Comparison of ENCODE assay signal across 27 cellular contexts in the genomic region with DNA sequence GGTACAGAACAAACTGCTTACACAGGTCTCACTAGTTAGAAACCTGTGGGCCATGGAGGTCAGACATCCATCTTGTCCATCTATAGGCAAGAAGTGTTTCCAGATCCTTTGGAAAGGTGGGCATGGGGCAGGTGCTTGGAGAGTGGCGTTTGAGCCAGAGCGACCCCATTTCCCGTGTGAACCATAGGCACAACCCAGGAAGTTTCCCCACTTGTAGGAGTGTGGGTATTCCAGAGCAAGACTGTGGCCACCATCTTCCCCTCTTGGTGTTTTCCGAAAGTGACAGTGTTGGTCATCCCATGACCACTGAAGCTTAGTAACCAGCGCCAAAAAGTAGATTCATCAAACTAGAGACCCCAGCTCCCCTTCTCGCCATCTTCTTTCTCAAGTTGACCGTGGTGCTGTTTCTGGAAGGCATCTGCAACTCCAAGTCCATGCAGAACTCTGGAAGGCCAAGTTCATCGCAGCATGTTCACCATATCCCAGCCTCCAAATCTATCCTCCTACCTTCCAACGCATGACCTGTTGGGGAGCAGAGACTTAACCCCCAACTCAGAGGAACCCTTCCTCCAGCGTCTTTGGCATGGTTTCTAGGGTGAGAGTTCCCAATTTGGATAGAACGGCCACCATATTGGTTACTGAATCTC.
"Had no signal": no experiment of that assay in that cellular context is flagged by ENCODE, and none has a peak within 500 bp of the region (broad histone marks: within the 10 kb centered on the region; RNA-seq: fewer than 3 reads in every experiment).

No MANE protein-coding gene starts in this region.

- H3K9me3 ChIP-seq: testis, thyroid gland, upper lobe of right lung, uterus had no signal

- DNase-seq: stimulated activated CD4-positive, alpha-beta T cell treated with anti-CD3 and anti-CD28 coated beads, Interleukin-2, amount 100 ng/mL, for 48 hours; stimulated activated CD4-positive, alpha-beta T cell treated with anti-CD3 and anti-CD28 coated beads, Interleukin-4, amount 100 ng/mL, for 1 hour; stimulated activated CD4-positive, alpha-beta T cell treated with anti-CD3 and anti-CD28 coated beads, Interleukin-4, amount 100 ng/mL, for 24 hours; stimulated activated CD4-positive, alpha-beta T cell treated with anti-CD3 and anti-CD28 coated beads, Interleukin-4, amount 100 ng/mL, for 4 hours; stimulated activated CD8-positive, alpha-beta memory T cell treated with anti-CD3 and anti-CD28 coated beads, Interleukin-4, amount 100 ng/mL, for 48 hours; stimulated activated naive B cell treated with anti-CD40 and anti-IgM and Interleukin-4, amounts not matched to agents 10 μg/mL and 1 μg/mL and 100 μg/mL, for 72 hours; stimulated activated naive CD4-positive, alpha-beta T cell; stimulated activated naive CD4-positive, alpha-beta T cell treated with Interleukin-2 at 50 U/mL for 16 hours; stimulated activated naive CD8-positive, alpha-beta T cell treated with anti-CD3 and anti-CD28 coated beads, Interleukin-15, amount 100 ng/mL, for 72 hours; stimulated activated naive CD8-positive, alpha-beta T cell treated with anti-CD3 and anti-CD28 coated beads, Interleukin-15, Interleukin-2, amounts not matched to agents 100 U/mL and 50 U/mL, for 24 hours; stomach; substantia nigra; testis; thyroid gland; tibial artery; transverse colon; trophoblast cell; upper lobe of left lung; upper lobe of right lung; uterus had no signal

- H3K4me3 ChIP-seq: stomach, suprapubic skin, testis, thoracic aorta, thyroid gland, tibial artery, tibial nerve, transverse colon, upper lobe of left lung, upper lobe of right lung, uterus, vagina had no signal

- H3K4me1 ChIP-seq: stomach, suprapubic skin, testis, thyroid gland, tibial artery, tibial nerve, transverse colon, upper lobe of left lung, upper lobe of right lung, uterus, vagina had no signal

- FAIRE-seq: urothelium cell line had no signal

- H3K36me3 ChIP-seq: stomach, suprapubic skin, thoracic aorta, thyroid gland, tibial artery, transverse colon, upper lobe of left lung, upper lobe of right lung, uterus, vagina had no signal

- ATAC-seq: stimulated activated effector memory CD8-positive, alpha-beta T cell treated with anti-CD3 and anti-CD28 coated beads, Interleukin-12 subunit alpha, Interleukin-12 subunit beta, amount 100 ng/mL, for 72 hours; stimulated activated memory B cell treated with anti-CD40 and anti-IgM and Interleukin-4, amounts not matched to agents 10 μg/mL and 1 μg/mL and 100 μg/mL, for 72 hours; stimulated activated naive B cell treated with anti-CD40 and anti-IgM and Interleukin-4, amounts not matched to agents 10 μg/mL and 1 μg/mL and 100 μg/mL, for 72 hours; stimulated activated naive CD8-positive, alpha-beta T cell treated with anti-CD3 and anti-CD28 coated beads, Interleukin-15, amount 100 ng/mL, for 72 hours; stimulated activated naive CD8-positive, alpha-beta T cell treated with anti-CD3 and anti-CD28 coated beads, Interleukin-15, Interleukin-2, amounts not matched to agents 100 U/mL and 50 U/mL, for 24 hours; upper lobe of right lung had no signal

- H3K27me3 ChIP-seq: stomach, suprapubic skin, testis, thyroid gland, tibial artery, tibial nerve, transverse colon, upper lobe of left lung, upper lobe of right lung, uterus, vagina had no signal

- H3K27ac ChIP-seq: stomach, suprapubic skin, testis, thoracic aorta, thyroid gland, tibial artery, tibial nerve, transverse colon, upper lobe of left lung, upper lobe of right lung, uterus, vagina had no signal
